ENCODE assay signal across 33 cellular contexts in genomic region chr20:39669659-39670058, GRCh38.
A peak's percentile ranks its signal among the peaks of the same experiment; 100 is the strongest.
DNase-seq lines count a peak whose midpoint lies in the region; ATAC-seq and TF ChIP-seq lines count a peak whose summit lies in the region.
"Had no signal": no experiment of that assay in that cellular context is flagged by ENCODE, and none has a peak within 500 bp of the region (broad histone marks: within the 10 kb centered on the region; RNA-seq: fewer than 3 reads in every experiment).

No MANE protein-coding gene starts in this region.

- POLR2A ChIA-PET in HEK293T (lab: Yijun Ruan, JAX): no interaction called here

- H3K9ac ChIP-seq in parathyroid adenoma: no peak overlapping the region
- H3K9ac ChIP-seq: BLaER1; BLaER1 treated with 17β-estradiol and CSF1 and Interleukin-3, amounts not matched to agents 10 nM and 100 nM had no signal

- H3K4me1 ChIP-seq in mucosa of descending colon (ENCODE audit: low read depth) (peaks cover 8% of the 10 kb centered on the region), parathyroid adenoma (peaks cover 8% of the 10 kb centered on the region)
- H3K4me1 ChIP-seq: A549, BE2C, Caco-2 had no signal

- no peaks in the 10 kb centered on the region for H3K27me3 ChIP-seq in parathyroid adenoma (ENCODE audit: control insufficient read depth, insufficient read depth, low read length)
- H3K27me3 ChIP-seq: BE2C; BLaER1; BLaER1 treated with 17β-estradiol and CSF1 and Interleukin-3, amounts not matched to agents 10 nM and 100 nM had no signal

- peak overlapping the region; percentile 34 for H2AFZ ChIP-seq in parathyroid adenoma

- H3K36me3 ChIP-seq in mucosa of descending colon (ENCODE audit: low read depth) (no peaks in the 10 kb centered on the region), parathyroid adenoma (ENCODE audit: control insufficient read depth, insufficient read depth, low read length) (no peaks in the 10 kb centered on the region)
- H3K36me3 ChIP-seq: BE2C; BLaER1; BLaER1 treated with 17β-estradiol and CSF1 and Interleukin-3, amounts not matched to agents 10 nM and 100 nM had no signal

- DNase-seq in kidney glomerular epithelial cell (lab: John Stamatoyannopoulos, UW) (peak; percentile 5), left colon (no peak), mucosa of descending colon (no peak), NCI-H524 (lab: John Stamatoyannopoulos, UW) (no peak), amygdala (lab: John Stamatoyannopoulos, UW) (no peak), germinal center (ENCODE audit: low spot score) (no peak), HEK293T (ENCODE audit: extremely low spot score) (no peak)
- DNase-seq: 8988T; ACHN; AML-193; BE2C; C1 segment of cervical spinal cord; Caco-2; Calu3; CD4-positive, alpha-beta memory T cell; CD4-positive, alpha-beta T cell; CD4-positive, CD25-positive, alpha-beta regulatory T cell; CD8-positive, alpha-beta memory T cell; CD8-positive, alpha-beta T cell; COR-L47; DMS 273 treated with DMSO at 0.1 percent for 48 hours; DMS153; DMS53; DMS79; DMS79 treated with DMSO at 0.1 percent for 48 hours; DND-41; EL had no signal

- H3K9me3 ChIP-seq in mucosa of descending colon: no peaks in the 10 kb centered on the region
- no peaks in the 10 kb centered on the region for H3K9me3 ChIP-seq in parathyroid adenoma (ENCODE audit: control insufficient read depth, low read length)
- H3K9me3 ChIP-seq: A549; BE2C; BLaER1; BLaER1 treated with 17β-estradiol and CSF1 and Interleukin-3, amounts not matched to agents 10 nM and 100 nM; Caco-2 had no signal

- H3K4me3 ChIP-seq in mucosa of descending colon: no peak overlapping the region
- H3K4me3 ChIP-seq in parathyroid adenoma (ENCODE audit: low read depth, low read length): no peak overlapping the region
- H3K4me3 ChIP-seq: A549; BLaER1; BLaER1 treated with 17β-estradiol and CSF1 and Interleukin-3, amounts not matched to agents 10 nM and 100 nM had no signal

- no peak for TF ChIP-seq CTCF in mucosa of descending colon (IDR thresholded peaks at IDR 0.05)
- TF ChIP-seq CTCF in parathyroid adenoma (IDR thresholded peaks at IDR 0.05): no peak

- CTCF ChIA-PET in HEK293T (lab: Yijun Ruan, JAX): no interaction called here

- peak; percentile 80 for ATAC-seq in left colon
- peak; percentile 54 for ATAC-seq in mucosa of descending colon
- ATAC-seq: A549; CD8-positive, alpha-beta T cell had no signal

- intact Hi-C loops in left colon (cut with DNase I, micrococcal nuclease) (no loop called here), mucosa of descending colon (cut with DNase I, micrococcal nuclease) (no loop called here)

- H3K79me2 ChIP-seq in parathyroid adenoma: no peaks in the 10 kb centered on the region

- H3K4me2 ChIP-seq in parathyroid adenoma (ENCODE audit: low read length): no peak overlapping the region
- H3K4me2 ChIP-seq: A549, BLaER1 had no signal

- H3K27ac ChIP-seq in parathyroid adenoma: no peak overlapping the region
- H3K27ac ChIP-seq: 22Rv1; A549; BLaER1; BLaER1 treated with 17β-estradiol and CSF1 and Interleukin-3, amounts not matched to agents 10 nM and 100 nM; C4-2B had no signal

TF ChIP-seq in HEK293T, 16 proteins besides CTCF, POLR2A, EP300 and RAD21:
- TF ChIP-seq L3MBTL2 (conservative IDR thresholded peaks at IDR 0.05) (no peak), NFRKB (IDR thresholded peaks at IDR 0.05) (no peak), ELF4 (IDR thresholded peaks at IDR 0.05) (no peak), CTBP1 (IDR thresholded peaks at IDR 0.05; ENCODE audit: borderline replicate concordance) (no peak), BHLHE40 (IDR thresholded peaks at IDR 0.05; ENCODE audit: borderline replicate concordance) (no peak), TARDBP (IDR thresholded peaks at IDR 0.05) (no peak), HDGF (IDR thresholded peaks at IDR 0.05; ENCODE audit: borderline replicate concordance) (no peak), PKNOX1 (IDR thresholded peaks at IDR 0.05) (no peak), FOXA1 (IDR thresholded peaks at IDR 0.05) (no peak), ZNF384 (IDR thresholded peaks at IDR 0.05) (no peak), SP1 (IDR thresholded peaks at IDR 0.05) (no peak)
